In genomic region chr17:50209133-50209471, GRCh38 we compare ENCODE assay signal across 15 cellular contexts. TPM values are rescaled to one million over a fixed set of nuclear protein-coding genes. Genes with fewer than 3 reads are reported as not detected.
DNase-seq lines count a peak whose midpoint lies in the region; ATAC-seq and TF ChIP-seq lines count a peak whose summit lies in the region.
"Had no signal": no experiment of that assay in that cellular context is flagged by ENCODE, and none has a peak within 500 bp of the region (broad histone marks: within the 10 kb centered on the region; RNA-seq: fewer than 3 reads in every experiment).

No MANE protein-coding gene starts in this region.

- intact Hi-C loops in Caco-2 (cut with micrococcal nuclease; ENCODE audit: unreplicated experiment): no loop called here
- intact Hi-C loops in left lung (cut with DNase I): no loop called here
- intact Hi-C loops in activated T-helper 1 cell treated with anti-CD3 and anti-CD28 coated beads, Interleukin-12 subunit alpha, Interleukin-12 subunit beta, Interleukin-2, Interleukin-4 antibody, amounts not matched to agents 30 ng/mL and 10 ng/mL and 1 ng/mL, durations not matched to agents 14 hours and 24 hours and 36 hours (cut with micrococcal nuclease): no loop called here
- intact Hi-C loops in activated CD4-positive, alpha-beta memory T cell treated with anti-CD3 and anti-CD28 coated beads for 36 hours (cut with micrococcal nuclease): no loop called here

- H3K4me1 Mint-ChIP-seq in Caco-2 (ENCODE audit: low read depth, unreplicated experiment): peaks cover 69% of the 10 kb centered on the region
- H3K4me1 Mint-ChIP-seq in activated T-helper 1 cell treated with anti-CD3 and anti-CD28 coated beads, Interleukin-12 subunit alpha, Interleukin-12 subunit beta, Interleukin-2, Interleukin-4 antibody, amounts not matched to agents 30 ng/mL and 10 ng/mL and 1 ng/mL, durations not matched to agents 14 hours and 24 hours and 36 hours (ENCODE audit: low read depth): peaks cover 17% of the 10 kb centered on the region
- peaks cover 20% of the 10 kb centered on the region for H3K4me1 Mint-ChIP-seq in activated CD4-positive, alpha-beta memory T cell treated with anti-CD3 and anti-CD28 coated beads for 36 hours (ENCODE audit: low read depth)

- H3K9ac ChIP-seq in skeletal muscle satellite cell (ENCODE audit: low read depth, low read length): peak overlapping the region; percentile 64

- POLR2A ChIA-PET in Caco-2 (lab: Charles Lee): no interaction called here
- POLR2A ChIA-PET in activated CD4-positive, alpha-beta memory T cell treated with anti-CD3 and anti-CD28 coated beads for 36 hours (lab: Charles Lee): no interaction called here

- peak overlapping the region; percentile 2 for H3K4me3 Mint-ChIP-seq in Caco-2 (ENCODE audit: unreplicated experiment)
- no peak overlapping the region for H3K4me3 Mint-ChIP-seq in activated T-helper 1 cell treated with anti-CD3 and anti-CD28 coated beads, Interleukin-12 subunit alpha, Interleukin-12 subunit beta, Interleukin-2, Interleukin-4 antibody, amounts not matched to agents 30 ng/mL and 10 ng/mL and 1 ng/mL, durations not matched to agents 14 hours and 24 hours and 36 hours
- no peak overlapping the region for H3K4me3 Mint-ChIP-seq in activated CD4-positive, alpha-beta memory T cell treated with anti-CD3 and anti-CD28 coated beads for 36 hours
- H3K4me3 Mint-ChIP-seq: activated T-helper 17 cell treated with anti-CD3 and anti-CD28 coated beads, Interleukin-2, amount 50 U/mL, for 72 hours had no signal

- no TSS peak for BruUV-seq in Caco-2 (replicated peaks; lab: Mats Ljungman, UMichigan)

- no peaks in the 10 kb centered on the region for H3K9me3 ChIP-seq in Caco-2
- H3K9me3 ChIP-seq in WERI-Rb-1 (ENCODE audit: severe bottlenecking): no peaks in the 10 kb centered on the region
- H3K9me3 ChIP-seq in left lung: no peaks in the 10 kb centered on the region
- H3K9me3 ChIP-seq in skeletal muscle satellite cell (replicated peaks; ENCODE audit: low read length): no peaks in the 10 kb centered on the region
- H3K9me3 ChIP-seq: BE2C, mucosa of descending colon had no signal

- H3K36me3 ChIP-seq in Caco-2 (ENCODE audit: control insufficient read depth, insufficient read depth, low read length): no peaks in the 10 kb centered on the region
- H3K36me3 ChIP-seq in WERI-Rb-1: no peaks in the 10 kb centered on the region
- no peaks in the 10 kb centered on the region for H3K36me3 ChIP-seq in left lung
- no peaks in the 10 kb centered on the region for H3K36me3 ChIP-seq in skeletal muscle satellite cell (ENCODE audit: insufficient read depth, low read length)
- H3K36me3 ChIP-seq: BE2C had no signal

- TF ChIP-seq CTCF in Caco-2 (IDR thresholded peaks at IDR 0.05; ENCODE audit: insufficient read depth in 1 of 2, low read depth in 1 of 2, low read length in 1 of 2, severe bottlenecking in 1 of 2, unreplicated experiment in 1 of 2): no peak
- TF ChIP-seq CTCF in WERI-Rb-1 (IDR thresholded peaks at IDR 0.05; ENCODE audit: low read depth, low read length): no peak
- no peak for TF ChIP-seq CTCF in left lung (IDR thresholded peaks at IDR 0.05)

- no peaks in the 10 kb centered on the region for H3K36me3 Mint-ChIP-seq in Caco-2 (ENCODE audit: insufficient read depth, unreplicated experiment)
- no peaks in the 10 kb centered on the region for H3K36me3 Mint-ChIP-seq in activated T-helper 1 cell treated with anti-CD3 and anti-CD28 coated beads, Interleukin-12 subunit alpha, Interleukin-12 subunit beta, Interleukin-2, Interleukin-4 antibody, amounts not matched to agents 30 ng/mL and 10 ng/mL and 1 ng/mL, durations not matched to agents 14 hours and 24 hours and 36 hours (ENCODE audit: low read depth)
- no peaks in the 10 kb centered on the region for H3K36me3 Mint-ChIP-seq in activated CD4-positive, alpha-beta memory T cell treated with anti-CD3 and anti-CD28 coated beads for 36 hours

- H3K27me3 ChIP-seq in Caco-2 (replicated peaks; ENCODE audit: control insufficient read depth, insufficient read depth, low read length) (no peaks in the 10 kb centered on the region), WERI-Rb-1 (ENCODE audit: insufficient read depth, low read depth, severe bottlenecking) (no peaks in the 10 kb centered on the region), left lung (peaks cover 0 to 44% of the 10 kb centered on the region in 2 donors), skeletal muscle satellite cell (ENCODE audit: control insufficient read depth, insufficient read depth, low read length) (no peaks in the 10 kb centered on the region)
- H3K27me3 ChIP-seq: BE2C had no signal

- no peaks in the 10 kb centered on the region for H3K9me3 Mint-ChIP-seq in Caco-2 (ENCODE audit: unreplicated experiment)
- H3K9me3 Mint-ChIP-seq in activated T-helper 1 cell treated with anti-CD3 and anti-CD28 coated beads, Interleukin-12 subunit alpha, Interleukin-12 subunit beta, Interleukin-2, Interleukin-4 antibody, amounts not matched to agents 30 ng/mL and 10 ng/mL and 1 ng/mL, durations not matched to agents 14 hours and 24 hours and 36 hours: no peaks in the 10 kb centered on the region
- H3K9me3 Mint-ChIP-seq in activated CD4-positive, alpha-beta memory T cell treated with anti-CD3 and anti-CD28 coated beads for 36 hours: no peaks in the 10 kb centered on the region
- H3K9me3 Mint-ChIP-seq: activated T-helper 17 cell treated with anti-CD3 and anti-CD28 coated beads, Interleukin-2, amount 50 U/mL, for 72 hours had no signal

- H3K27ac Mint-ChIP-seq in Caco-2 (ENCODE audit: unreplicated experiment): peak overlapping the region; percentile 40
- no peak overlapping the region for H3K27ac Mint-ChIP-seq in activated T-helper 1 cell treated with anti-CD3 and anti-CD28 coated beads, Interleukin-12 subunit alpha, Interleukin-12 subunit beta, Interleukin-2, Interleukin-4 antibody, amounts not matched to agents 30 ng/mL and 10 ng/mL and 1 ng/mL, durations not matched to agents 14 hours and 24 hours and 36 hours
- H3K27ac Mint-ChIP-seq in activated CD4-positive, alpha-beta memory T cell treated with anti-CD3 and anti-CD28 coated beads for 36 hours: no peak overlapping the region
- H3K27ac Mint-ChIP-seq: activated T-helper 17 cell treated with anti-CD3 and anti-CD28 coated beads, Interleukin-2, amount 50 U/mL, for 72 hours had no signal

- H3K4me1 ChIP-seq in Caco-2 (peaks cover 67% of the 10 kb centered on the region), left lung (peaks cover 6 to 18% of the 10 kb centered on the region in 2 donors), skeletal muscle satellite cell (ENCODE audit: control insufficient read depth, insufficient read depth, low read length) (peaks cover 74% of the 10 kb centered on the region)

- ATAC-seq in left lung: no peak
- ATAC-seq: activated T-helper 17 cell treated with anti-CD3 and anti-CD28 coated beads, Interleukin-2, amount 50 U/mL, for 72 hours had no signal

- no peaks in the 10 kb centered on the region for H3K27me3 Mint-ChIP-seq in Caco-2 (ENCODE audit: insufficient read depth, unreplicated experiment)
- H3K27me3 Mint-ChIP-seq in activated T-helper 1 cell treated with anti-CD3 and anti-CD28 coated beads, Interleukin-12 subunit alpha, Interleukin-12 subunit beta, Interleukin-2, Interleukin-4 antibody, amounts not matched to agents 30 ng/mL and 10 ng/mL and 1 ng/mL, durations not matched to agents 14 hours and 24 hours and 36 hours (ENCODE audit: insufficient read depth): peaks cover 43% of the 10 kb centered on the region
- peaks cover 46% of the 10 kb centered on the region for H3K27me3 Mint-ChIP-seq in activated CD4-positive, alpha-beta memory T cell treated with anti-CD3 and anti-CD28 coated beads for 36 hours

- H3K27ac ChIP-seq in WERI-Rb-1: peak overlapping the region; percentile 60
- peak overlapping the region; percentile 38 to 87 for H3K27ac ChIP-seq in left lung
- H3K27ac ChIP-seq: epithelial cell of prostate had no signal

- H3K4me2 ChIP-seq in skeletal muscle satellite cell (ENCODE audit: low read length): peak overlapping the region; percentile 29

- CTCF ChIA-PET in Caco-2 (lab: Charles Lee): interaction anchor here (0.6 to 1.6 kb wide), 5 partner anchors 9 to 137 kb away, joined by 3 to 13 read pairs (median 3); partner anchors contain the start of genes TMEM92 and XYLT2
- CTCF ChIA-PET in activated CD4-positive, alpha-beta memory T cell treated with anti-CD3 and anti-CD28 coated beads for 36 hours (lab: Charles Lee): interaction anchor here (1.5 to 16.6 kb wide), 2 partner anchors 9 to 63 kb away, joined by 10 to 324 read pairs; partner anchors contain the start of genes COL1A1 and TMEM92

- no peak for DNase-seq in Caco-2
- no peak for DNase-seq in WERI-Rb-1
- no peak for DNase-seq in left lung
- no peak for DNase-seq in activated T-helper 1 cell treated with anti-CD3 and anti-CD28 coated beads, Interleukin-12 subunit alpha, Interleukin-12 subunit beta, Interleukin-2, Interleukin-4 antibody, amounts not matched to agents 30 ng/mL and 10 ng/mL and 1 ng/mL, durations not matched to agents 14 hours and 24 hours and 36 hours (ENCODE audit: low spot score)
- no peak for DNase-seq in NCI-H1105 treated with DMSO at 0.1 percent for 48 hours (lab: John Stamatoyannopoulos, UW)
- no peak for DNase-seq in activated CD4-positive, alpha-beta memory T cell treated with anti-CD3 and anti-CD28 coated beads for 36 hours
- DNase-seq in cortex of kidney (lab: John Stamatoyannopoulos, UW): no peak
- DNase-seq: NCI-H2227 treated with DMSO at 0.1 percent for 48 hours; stimulated activated CD4-positive, alpha-beta T cell treated with anti-CD3 and anti-CD28 coated beads, Interleukin-12 subunit alpha, Interleukin-12 subunit beta, amount 100 ng/mL, for 4 hours; T-helper 2 cell had no signal

- no peak overlapping the region for H3K4me3 ChIP-seq in Caco-2 (ENCODE audit: low read depth, low read length)
- H3K4me3 ChIP-seq in WERI-Rb-1 (ENCODE audit: low read depth, low read length): no peak overlapping the region
- no peak overlapping the region for H3K4me3 ChIP-seq in left lung
- no peak overlapping the region for H3K4me3 ChIP-seq in skeletal muscle satellite cell (ENCODE audit: low read length)
- H3K4me3 ChIP-seq: mucosa of descending colon had no signal

RNA-seq across cellular contexts. Expression of gene COL1A1, which starts 7.7 kb away (rescaled TPM):
- total RNA-seq in Caco-2 (2022): 23.4 and 27.3 TPM in 2 replicates
- 1,000 to 10,000 TPM in 1 of 2 donors, 100 to 1,000 TPM in 1; 867 to 4,830 TPM for total RNA-seq in left lung
- 1,202 and 1,869 TPM in 2 replicates for total RNA-seq in skeletal muscle satellite cell (2012; rRNA removed)
- total RNA-seq in activated T-helper 1 cell treated with anti-CD3 and anti-CD28 coated beads, Interleukin-12 subunit alpha, Interleukin-12 subunit beta, Interleukin-2, Interleukin-4 antibody, amounts not matched to agents 30 ng/mL and 10 ng/mL and 1 ng/mL, durations not matched to agents 14 hours and 24 hours and 36 hours: 1.2 and 2.0 TPM in 2 replicates
- total RNA-seq in activated CD4-positive, alpha-beta memory T cell treated with anti-CD3 and anti-CD28 coated beads for 36 hours: 1 to 10 TPM; 2.3 to 3.7 TPM

RNA-seq across cellular contexts. Expression of gene SGCA, which starts 43.3 kb away (rescaled TPM):
- total RNA-seq in Caco-2 (2022) (not detected in 2 replicates), left lung (10 to 100 TPM in 1 of 2 donors, 1 to 10 TPM in 1; 8.3 to 18.5 TPM)
- total RNA-seq in skeletal muscle satellite cell (2012; rRNA removed): 2.5 and 15.7 TPM in 2 replicates
- total RNA-seq in activated T-helper 1 cell treated with anti-CD3 and anti-CD28 coated beads, Interleukin-12 subunit alpha, Interleukin-12 subunit beta, Interleukin-2, Interleukin-4 antibody, amounts not matched to agents 30 ng/mL and 10 ng/mL and 1 ng/mL, durations not matched to agents 14 hours and 24 hours and 36 hours: 0.32 and 0.49 TPM in 2 replicates
- under 1 TPM in 1 of 2 experiments, not detected in 1; 0.59 TPM for total RNA-seq in activated CD4-positive, alpha-beta memory T cell treated with anti-CD3 and anti-CD28 coated beads for 36 hours
- total RNA-seq: activated T-helper 17 cell treated with anti-CD3 and anti-CD28 coated beads, Interleukin-2, amount 50 U/mL, for 72 hours had no signal

RNA-seq across cellular contexts. Expression of gene PPP1R9B, which starts 58.6 kb away (rescaled TPM):
- total RNA-seq in Caco-2 (2022) (74.8 and 76.2 TPM in 2 replicates), left lung (10 to 100 TPM; 67.4 to 86.6 TPM)
- total RNA-seq in skeletal muscle satellite cell (2012; rRNA removed): 29.2 and 29.5 TPM in 2 replicates
- 97.1 and 101 TPM in 2 replicates for total RNA-seq in activated T-helper 1 cell treated with anti-CD3 and anti-CD28 coated beads, Interleukin-12 subunit alpha, Interleukin-12 subunit beta, Interleukin-2, Interleukin-4 antibody, amounts not matched to agents 30 ng/mL and 10 ng/mL and 1 ng/mL, durations not matched to agents 14 hours and 24 hours and 36 hours
- 10 to 100 TPM; 84.3 to 86.1 TPM for total RNA-seq in activated CD4-positive, alpha-beta memory T cell treated with anti-CD3 and anti-CD28 coated beads for 36 hours

Comparison
In these comparisons a context has a peak if more than half of its experiments do, and no peak if none do; other contexts are left out.
1. RNA of gene COL1A1, which starts 7.7 kb away (total RNA-seq): 867 to 4,830 TPM in left lung; 23.4 to 27.3 TPM in Caco-2, 2.3 to 3.7 TPM in activated CD4-positive, alpha-beta memory T cell treated with anti-CD3 and anti-CD28 coated beads for 36 hours and 1.2 to 2.0 TPM in activated T-helper 1 cell treated with anti-CD3 and anti-CD28 coated beads, Interleukin-12 subunit alpha, Interleukin-12 subunit beta, Interleukin-2, Interleukin-4 antibody, amounts not matched to agents 30 ng/mL and 10 ng/mL and 1 ng/mL, durations not matched to agents 14 hours and 24 hours and 36 hours; every median in the first group is over 10 times any median in the second.